Comparison of ENCODE assay signal across 1 cellular context in genomic region chr15:75640483-75641175, GRCh38.
TF ChIP-seq lines count a peak whose summit lies in the region.

No MANE protein-coding gene starts in this region.

TF ChIP-seq in HepG2, 621 proteins besides CTCF, POLR2A, EP300 and RAD21 (continued from another document):
- TF ChIP-seq MTA3 (CRISPR knock-in tag; IDR thresholded peaks at IDR 0.05) (no peak), GLI4 (CRISPR knock-in tag; IDR thresholded peaks at IDR 0.05; ENCODE audit: borderline replicate concordance) (no peak), ZBTB37 (CRISPR knock-in tag; IDR thresholded peaks at IDR 0.05) (no peak), ZNF460 (CRISPR knock-in tag; IDR thresholded peaks at IDR 0.05; ENCODE audit: borderline replicate concordance) (no peak), ZMYM4 (CRISPR knock-in tag; IDR thresholded peaks at IDR 0.05) (0 out of 2 replicates have a peak, but pooled peaks have one; percentile 5), SMC3 (IDR thresholded peaks at IDR 0.05; ENCODE audit: low read length) (0 out of 2 replicates have a peak, but pooled peaks have one; percentile 5), ZNF501 (CRISPR knock-in tag; IDR thresholded peaks at IDR 0.05) (peak; percentile 65; the same call in 1 of the 2 replicates)
TF ChIP-seq in HepG2: peak in this region for 34.
